In the genomic region with DNA sequence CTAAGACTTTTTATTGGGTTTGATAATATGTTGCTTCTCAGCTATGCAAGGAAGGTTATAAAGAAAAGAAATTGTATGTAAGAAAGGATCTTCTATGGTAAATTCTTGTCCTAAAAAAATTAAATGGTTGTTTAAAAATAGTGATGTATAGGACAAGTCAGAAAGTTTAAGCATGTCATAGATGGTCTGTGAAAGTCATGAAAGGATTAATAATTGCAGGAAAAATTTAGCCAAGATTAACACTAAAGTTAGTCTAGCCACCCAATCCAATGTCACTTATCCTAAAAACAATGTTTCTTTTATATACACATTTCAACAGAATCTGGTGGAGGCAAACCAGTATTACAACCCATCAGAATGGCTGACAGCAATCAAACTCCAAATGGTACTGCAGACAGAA, we compare ENCODE assay signal across 1 cellular context.
TF ChIP-seq lines count a peak whose summit lies in the region.

No MANE protein-coding gene starts in this region.

TF ChIP-seq in GM23338, 12 proteins besides CTCF, POLR2A, EP300 and RAD21 (continued from another document):
- TF ChIP-seq, protein P1, sequence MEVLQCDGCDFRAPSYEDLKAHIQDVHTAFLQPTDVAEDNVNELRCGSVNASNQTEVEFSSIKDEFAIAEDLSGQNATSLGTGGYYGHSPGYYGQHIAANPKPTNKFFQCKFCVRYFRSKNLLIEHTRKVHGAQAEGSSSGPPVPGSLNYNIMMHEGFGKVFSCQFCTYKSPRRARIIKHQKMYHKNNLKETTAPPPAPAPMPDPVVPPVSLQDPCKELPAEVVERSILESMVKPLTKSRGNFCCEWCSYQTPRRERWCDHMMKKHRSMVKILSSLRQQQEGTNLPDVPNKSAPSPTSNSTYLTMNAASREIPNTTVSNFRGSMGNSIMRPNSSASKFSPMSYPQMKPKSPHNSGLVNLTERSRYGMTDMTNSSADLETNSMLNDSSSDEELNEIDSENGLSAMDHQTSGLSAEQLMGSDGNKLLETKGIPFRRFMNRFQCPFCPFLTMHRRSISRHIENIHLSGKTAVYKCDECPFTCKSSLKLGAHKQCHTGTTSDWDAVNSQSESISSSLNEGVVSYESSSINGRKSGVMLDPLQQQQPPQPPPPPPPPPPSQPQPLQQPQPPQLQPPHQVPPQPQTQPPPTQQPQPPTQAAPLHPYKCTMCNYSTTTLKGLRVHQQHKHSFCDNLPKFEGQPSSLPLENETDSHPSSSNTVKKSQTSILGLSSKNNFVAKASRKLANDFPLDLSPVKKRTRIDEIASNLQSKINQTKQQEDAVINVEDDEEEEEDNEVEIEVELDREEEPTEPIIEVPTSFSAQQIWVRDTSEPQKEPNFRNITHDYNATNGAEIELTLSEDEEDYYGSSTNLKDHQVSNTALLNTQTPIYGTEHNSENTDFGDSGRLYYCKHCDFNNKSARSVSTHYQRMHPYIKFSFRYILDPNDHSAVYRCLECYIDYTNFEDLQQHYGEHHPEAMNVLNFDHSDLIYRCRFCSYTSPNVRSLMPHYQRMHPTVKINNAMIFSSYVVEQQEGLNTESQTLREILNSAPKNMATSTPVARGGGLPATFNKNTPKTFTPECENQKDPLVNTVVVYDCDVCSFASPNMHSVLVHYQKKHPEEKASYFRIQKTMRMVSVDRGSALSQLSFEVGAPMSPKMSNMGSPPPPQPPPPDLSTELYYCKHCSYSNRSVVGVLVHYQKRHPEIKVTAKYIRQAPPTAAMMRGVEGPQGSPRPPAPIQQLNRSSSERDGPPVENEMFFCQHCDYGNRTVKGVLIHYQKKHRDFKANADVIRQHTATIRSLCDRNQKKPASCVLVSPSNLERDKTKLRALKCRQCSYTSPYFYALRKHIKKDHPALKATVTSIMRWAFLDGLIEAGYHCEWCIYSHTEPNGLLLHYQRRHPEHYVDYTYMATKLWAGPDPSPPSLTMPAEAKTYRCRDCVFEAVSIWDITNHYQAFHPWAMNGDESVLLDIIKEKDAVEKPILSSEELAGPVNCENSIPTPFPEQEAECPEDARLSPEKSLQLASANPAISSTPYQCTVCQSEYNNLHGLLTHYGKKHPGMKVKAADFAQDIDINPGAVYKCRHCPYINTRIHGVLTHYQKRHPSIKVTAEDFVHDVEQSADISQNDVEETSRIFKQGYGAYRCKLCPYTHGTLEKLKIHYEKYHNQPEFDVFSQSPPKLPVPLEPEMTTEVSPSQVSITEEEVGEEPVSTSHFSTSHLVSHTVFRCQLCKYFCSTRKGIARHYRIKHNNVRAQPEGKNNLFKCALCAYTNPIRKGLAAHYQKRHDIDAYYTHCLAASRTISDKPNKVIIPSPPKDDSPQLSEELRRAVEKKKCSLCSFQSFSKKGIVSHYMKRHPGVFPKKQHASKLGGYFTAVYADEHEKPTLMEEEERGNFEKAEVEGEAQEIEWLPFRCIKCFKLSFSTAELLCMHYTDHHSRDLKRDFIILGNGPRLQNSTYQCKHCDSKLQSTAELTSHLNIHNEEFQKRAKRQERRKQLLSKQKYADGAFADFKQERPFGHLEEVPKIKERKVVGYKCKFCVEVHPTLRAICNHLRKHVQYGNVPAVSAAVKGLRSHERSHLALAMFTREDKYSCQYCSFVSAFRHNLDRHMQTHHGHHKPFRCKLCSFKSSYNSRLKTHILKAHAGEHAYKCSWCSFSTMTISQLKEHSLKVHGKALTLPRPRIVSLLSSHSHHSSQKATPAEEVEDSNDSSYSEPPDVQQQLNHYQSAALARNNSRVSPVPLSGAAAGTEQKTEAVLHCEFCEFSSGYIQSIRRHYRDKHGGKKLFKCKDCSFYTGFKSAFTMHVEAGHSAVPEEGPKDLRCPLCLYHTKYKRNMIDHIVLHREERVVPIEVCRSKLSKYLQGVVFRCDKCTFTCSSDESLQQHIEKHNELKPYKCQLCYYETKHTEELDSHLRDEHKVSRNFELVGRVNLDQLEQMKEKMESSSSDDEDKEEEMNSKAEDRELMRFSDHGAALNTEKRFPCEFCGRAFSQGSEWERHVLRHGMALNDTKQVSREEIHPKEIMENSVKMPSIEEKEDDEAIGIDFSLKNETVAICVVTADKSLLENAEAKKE (CRISPR knock-in tag; IDR thresholded peaks at IDR 0.05), result no peak
- TF ChIP-seq ZNF114 (CRISPR knock-in tag; IDR thresholded peaks at IDR 0.05) (no peak), NANOG (IDR thresholded peaks at IDR 0.05; ENCODE audit: borderline replicate concordance) (no peak), POLR2AphosphoS5 (IDR thresholded peaks at IDR 0.05; ENCODE audit: low read depth) (no peak), CREB1 (CRISPR knock-in tag; IDR thresholded peaks at IDR 0.05; ENCODE audit: low read depth) (no peak)
